In genomic region chr6:146287691-146288369, GRCh38 we compare ENCODE assay signal across 26 cellular contexts.
DNase-seq lines count a peak whose midpoint lies in the region; ATAC-seq, FAIRE-seq and TF ChIP-seq lines count a peak whose summit lies in the region.
"Had no signal": no experiment of that assay in that cellular context is flagged by ENCODE, and none has a peak within 500 bp of the region (broad histone marks: within the 10 kb centered on the region; RNA-seq: fewer than 3 reads in every experiment).

No MANE protein-coding gene starts in this region.

- H3K9ac ChIP-seq in keratinocyte (ENCODE audit: control insufficient read depth, extremely low read depth, insufficient read depth, low read length) = no peak overlapping the region

- peaks cover 31% of the 10 kb centered on the region for H3K4me1 Mint-ChIP-seq in chondrocyte (ENCODE audit: low read depth)
- H3K4me1 Mint-ChIP-seq: CD8-positive, alpha-beta memory T cell; stimulated activated effector memory CD8-positive, alpha-beta T cell treated with anti-CD3 and anti-CD28 coated beads, Interleukin-12 subunit alpha, Interleukin-12 subunit beta, amount 100 ng/mL, for 72 hours had no signal

- H3K27ac Mint-ChIP-seq in chondrocyte (ENCODE audit: unreplicated experiment) = peak overlapping the region; percentile 28
- H3K27ac Mint-ChIP-seq: activated naive CD8-positive, alpha-beta T cell; CD8-positive, alpha-beta memory T cell; HFFc6; stimulated activated effector memory CD8-positive, alpha-beta T cell treated with anti-CD3 and anti-CD28 coated beads, Interleukin-12 subunit alpha, Interleukin-12 subunit beta, amount 100 ng/mL, for 72 hours had no signal

- H3K9me3 Mint-ChIP-seq in chondrocyte (ENCODE audit: low read depth) = peaks cover 22% of the 10 kb centered on the region

- no peak overlapping the region for H3K4me3 Mint-ChIP-seq in chondrocyte (ENCODE audit: unreplicated experiment)
- H3K4me3 Mint-ChIP-seq: activated naive CD8-positive, alpha-beta T cell; CD8-positive, alpha-beta memory T cell; HFFc6; stimulated activated effector memory CD8-positive, alpha-beta T cell treated with anti-CD3 and anti-CD28 coated beads, Interleukin-12 subunit alpha, Interleukin-12 subunit beta, amount 100 ng/mL, for 72 hours had no signal

- DNase-seq in EL (peak; percentile 56), NCI-H460 (ENCODE audit: extremely low read depth, low read depth) (peak; percentile 1), chondrocyte (ENCODE audit: low spot score) (no peak), keratinocyte (ENCODE audit: low read depth, low spot score) (no peak), NCI-H1436 treated with DMSO at 0.1 percent for 48 hours (lab: John Stamatoyannopoulos, UW) (no peak)
- DNase-seq: CD8-positive, alpha-beta memory T cell; DMS53; HFFc6; mammary epithelial cell; NCI-H1417 treated with DMSO at 0.1 percent for 48 hours; NCI-H526 treated with DMSO at 0.1 percent for 48 hours; RPMI8226; stimulated activated CD4-positive, alpha-beta T cell treated with anti-CD3 and anti-CD28 coated beads, Interleukin-2, amount 100 ng/mL, for 24 hours; uterus had no signal

- H3K9me3 ChIP-seq in keratinocyte (ENCODE audit: control insufficient read depth, low read depth, low read length) = no peaks in the 10 kb centered on the region
- H3K9me3 ChIP-seq: neutrophil, prostate gland, uterus had no signal

- H4K20me1 ChIP-seq in keratinocyte (ENCODE audit: control insufficient read depth, extremely low read depth, insufficient read depth, low read length) = no peaks in the 10 kb centered on the region

- no peak overlapping the region for H3K4me3 ChIP-seq in keratinocyte (ENCODE audit: control insufficient read depth in 2 of 3, extremely low read depth in 1 of 3, insufficient read depth in 2 of 3, low read depth in 1 of 3, low read length in 3 of 3)
- H3K4me3 ChIP-seq: prostate gland, SK-N-MC, uterus had no signal

- H3K27me3 ChIP-seq in keratinocyte (ENCODE audit: control insufficient read depth, extremely low read depth, insufficient read depth, low read length) = no peaks in the 10 kb centered on the region
- H3K27me3 ChIP-seq: neutrophil, uterus had no signal

- no peak for TF ChIP-seq CTCF in chondrocyte (IDR thresholded peaks at IDR 0.05)
- no peak for TF ChIP-seq CTCF in keratinocyte (optimal IDR thresholded peaks at IDR 0.05 in 1 of 3, IDR thresholded peaks at IDR 0.05 in 1 of 3, conservative IDR thresholded peaks at IDR 0.05 in 1 of 3; ENCODE audit: extremely low read depth in 1 of 3, insufficient read depth in 2 of 3, low read length in 3 of 3)

- ATAC-seq in HG02885 (IDR thresholded peaks at IDR 0.05; ENCODE audit: poor library complexity, unreplicated experiment) (no peak), HG03520 (IDR thresholded peaks at IDR 0.05; ENCODE audit: unreplicated experiment) (no peak), HG03135 (IDR thresholded peaks at IDR 0.05; ENCODE audit: unreplicated experiment) (no peak)
- ATAC-seq: HepG2; stimulated activated effector memory CD8-positive, alpha-beta T cell treated with anti-CD3 and anti-CD28 coated beads, Interleukin-12 subunit alpha, Interleukin-12 subunit beta, amount 100 ng/mL, for 72 hours had no signal

- no peak overlapping the region for H3K4me2 ChIP-seq in keratinocyte (ENCODE audit: control insufficient read depth, extremely low read depth, insufficient read depth, low read depth, low read length)

- no peaks in the 10 kb centered on the region for H3K36me3 Mint-ChIP-seq in chondrocyte (ENCODE audit: low read depth)
- H3K36me3 Mint-ChIP-seq: activated naive CD8-positive, alpha-beta T cell; CD8-positive, alpha-beta memory T cell; stimulated activated effector memory CD8-positive, alpha-beta T cell treated with anti-CD3 and anti-CD28 coated beads, Interleukin-12 subunit alpha, Interleukin-12 subunit beta, amount 100 ng/mL, for 72 hours had no signal

- no peaks in the 10 kb centered on the region for H3K9me1 ChIP-seq in keratinocyte (ENCODE audit: control insufficient read depth, extremely low read depth, insufficient read depth, low read length)

- no peaks in the 10 kb centered on the region for H3K79me2 ChIP-seq in keratinocyte (ENCODE audit: control insufficient read depth, insufficient read depth, low read length)

- peaks cover 5% of the 10 kb centered on the region for H3K4me1 ChIP-seq in keratinocyte (ENCODE audit: control insufficient read depth, extremely low read depth, insufficient read depth, low read length)
- H3K4me1 ChIP-seq: prostate gland, uterus had no signal

- dilution Hi-C loops in keratinocyte (cut with MboI; ENCODE audit: extremely low pct_ligation_motif_present, low sequenced_read_pairs) = no loop called here

- no peak overlapping the region for H2AFZ ChIP-seq in keratinocyte (ENCODE audit: control insufficient read depth, low read length)

- no peak overlapping the region for H3K27ac ChIP-seq in keratinocyte (ENCODE audit: control insufficient read depth, insufficient read depth, low read length)
- H3K27ac ChIP-seq: neutrophil, prostate gland, SK-N-MC, uterus had no signal

- peak; percentile 32 for FAIRE-seq in keratinocyte (lab: Jason Lieb, UNC)
- FAIRE-seq: colon, frontal cortex, GM19239, HepG2 had no signal

- no peaks in the 10 kb centered on the region for H3K36me3 ChIP-seq in keratinocyte (ENCODE audit: control insufficient read depth in 2 of 2, extremely low read depth in 1 of 2, insufficient read depth in 2 of 2, low read length in 2 of 2)
- H3K36me3 ChIP-seq: neutrophil, prostate gland, uterus had no signal

- no peaks in the 10 kb centered on the region for H3K27me3 Mint-ChIP-seq in chondrocyte (ENCODE audit: low read depth)
- H3K27me3 Mint-ChIP-seq: CD8-positive, alpha-beta memory T cell had no signal

Comparison
In these comparisons a context has a peak if more than half of its experiments do, and no peak if none do; other contexts are left out.
1. DNase-seq: peak in EL (single experiment) and NCI-H460 (single experiment); none in chondrocyte (single experiment), keratinocyte (single experiment) and NCI-H1436 treated with DMSO at 0.1 percent for 48 hours (single experiment).